Comparison of ENCODE assay signal across 8 cellular contexts in genomic region chr15:82647045-82647834, GRCh38. TPM values are rescaled to one million over a fixed set of nuclear protein-coding genes. Genes with fewer than 3 reads are reported as not detected.
A peak's percentile ranks its signal among the peaks of the same experiment; 100 is the strongest.
DNase-seq lines count a peak whose midpoint lies in the region; ATAC-seq, FAIRE-seq and TF ChIP-seq lines count a peak whose summit lies in the region.

CPEB1 (minus strand) TSS chr15:82647363; CDS start chr15:82628459, 18,904 bp downstream.

- H3K4me3 ChIP-seq in H1 (ENCODE audit: extremely low read depth in 1 of 4, insufficient read depth in 2 of 4, low read depth in 3 of 4, low read length in 4 of 4) (peak within 1 kb of the TSS; percentile 24 to 54 (median 36); a peak in 6 of 8 replicates), mesendoderm (ENCODE audit: low read length) (no peak within 1 kb of the TSS)

- CTCF ChIA-PET in activated CD4-positive, alpha-beta T cell treated with anti-CD3 and anti-CD28 coated beads, Interleukin-2, amount 10 ng/mL, durations not matched to agents 7 days and 5 days (lab: Charles Lee) = interaction anchor here (1.1 kb wide), 1 partner anchor 363 kb away, joined by 3 read pairs; no protein-coding TSS in a partner anchor
- CTCF ChIA-PET in H1 (lab: Charles Lee; ENCODE audit: partially characterized antibody) = interaction anchor here (0.5 to 1.2 kb wide), 4 partner anchors 34 to 107 kb away, joined by 3 read pairs; partner anchors contain the start of gene RPS17

- peaks cover 2% of the 10 kb centered on the region for H3K36me3 Mint-ChIP-seq in activated CD4-positive, alpha-beta T cell treated with anti-CD3 and anti-CD28 coated beads, Interleukin-2, amount 10 ng/mL, durations not matched to agents 7 days and 5 days (ENCODE audit: low read depth)
- H3K36me3 Mint-ChIP-seq in stimulated activated memory B cell treated with anti-CD40 and anti-IgM and Interleukin-4, amounts not matched to agents 10 μg/mL and 1 μg/mL and 100 μg/mL, for 72 hours = no peaks in the 10 kb centered on the region

- TF ChIP-seq RAD21 in H1 (IDR thresholded peaks at IDR 0.05 in 1 of 2, conservative IDR thresholded peaks at IDR 0.05 in 1 of 2; ENCODE audit: low read depth in 2 of 2, low read length in 2 of 2) = no peak

- peak within 1 kb of the TSS; percentile 57 for H3K4me3 Mint-ChIP-seq in activated CD4-positive, alpha-beta T cell treated with anti-CD3 and anti-CD28 coated beads, Interleukin-2, amount 10 ng/mL, durations not matched to agents 7 days and 5 days
- H3K4me3 Mint-ChIP-seq in stimulated activated memory B cell treated with anti-CD40 and anti-IgM and Interleukin-4, amounts not matched to agents 10 μg/mL and 1 μg/mL and 100 μg/mL, for 72 hours = peak within 1 kb of the TSS; percentile 55

- DNase-seq in COLO829 (ENCODE audit: low spot score) (peak; percentile 49), H1 (ENCODE audit: low read depth in 1 of 2, low spot score in 2 of 2) (peak in 1 of 2 experiments; percentile 74), mesendoderm (peak; percentile 32), NCI-H1105 (lab: John Stamatoyannopoulos, UW) (no peak)
- DNase-seq in activated CD4-positive, alpha-beta T cell treated with anti-CD3 and anti-CD28 coated beads, Interleukin-2, amount 10 ng/mL, durations not matched to agents 7 days and 5 days = no peak

- TF ChIP-seq POLR2A in H1 (IDR thresholded peaks at IDR 0.05; ENCODE audit: control extremely low read depth in 1 of 2, low read depth in 2 of 2, low read length in 2 of 2) = no peak

- no peak within 1 kb of the TSS for H3K27ac ChIP-seq in H1 (ENCODE audit: low read depth, low read length)
- H3K27ac ChIP-seq in mesendoderm (ENCODE audit: low read depth, low read length) = no peak within 1 kb of the TSS

- no peak for TF ChIP-seq EP300 in H1 (IDR thresholded peaks at IDR 0.05; ENCODE audit: borderline replicate concordance in 1 of 2, low read depth in 2 of 2, low read length in 2 of 2)

- no peaks in the 10 kb centered on the region for H3K9me3 Mint-ChIP-seq in activated CD4-positive, alpha-beta T cell treated with anti-CD3 and anti-CD28 coated beads, Interleukin-2, amount 10 ng/mL, durations not matched to agents 7 days and 5 days
- no peaks in the 10 kb centered on the region for H3K9me3 Mint-ChIP-seq in stimulated activated memory B cell treated with anti-CD40 and anti-IgM and Interleukin-4, amounts not matched to agents 10 μg/mL and 1 μg/mL and 100 μg/mL, for 72 hours

- H3K9me3 ChIP-seq in H1 (ENCODE audit: insufficient read depth in 2 of 2, low read depth in 1 of 2, low read length in 1 of 2) = peaks cover 0 to 7% of the 10 kb centered on the region in 2 experiments; a peak in 2 of 4 replicates

- no peak within 1 kb of the TSS for H4K5ac ChIP-seq in H1 (ENCODE audit: insufficient read length, low read depth, low read length)
- no peak within 1 kb of the TSS for H4K5ac ChIP-seq in mesendoderm (ENCODE audit: low read length)

- H3K4me1 ChIP-seq in H1 (replicated peaks in 1 of 4; ENCODE audit: control insufficient read depth in 3 of 4, insufficient read depth in 4 of 4, low read length in 3 of 4) (peaks cover 0 to 5% (median 3%) of the 10 kb centered on the region in 4 experiments; a peak in 4 of 7 replicates), mesendoderm (ENCODE audit: control insufficient read depth, low read depth, low read length) (no peaks in the 10 kb centered on the region)

- H2AK5ac ChIP-seq in H1 (ENCODE audit: low read depth, low read length) = no peak within 1 kb of the TSS
- no peak within 1 kb of the TSS for H2AK5ac ChIP-seq in mesendoderm (ENCODE audit: low read length)

- peak within 1 kb of the TSS; percentile 54 for H4K91ac ChIP-seq in H1 (replicated peaks; ENCODE audit: insufficient read length, low read length)

- H2BK5ac ChIP-seq in H1 (ENCODE audit: low read depth, low read length) = no peak within 1 kb of the TSS
- H2BK5ac ChIP-seq in mesendoderm (ENCODE audit: low read length) = no peak within 1 kb of the TSS

- H3K27me3 Mint-ChIP-seq in activated CD4-positive, alpha-beta T cell treated with anti-CD3 and anti-CD28 coated beads, Interleukin-2, amount 10 ng/mL, durations not matched to agents 7 days and 5 days = peaks cover 57% of the 10 kb centered on the region
- H3K27me3 Mint-ChIP-seq in stimulated activated memory B cell treated with anti-CD40 and anti-IgM and Interleukin-4, amounts not matched to agents 10 μg/mL and 1 μg/mL and 100 μg/mL, for 72 hours = peaks cover 70% of the 10 kb centered on the region

- no peak within 1 kb of the TSS for H3K23ac ChIP-seq in H1 (ENCODE audit: insufficient read length)
- H3K23ac ChIP-seq in mesendoderm (ENCODE audit: low read length) = no peak within 1 kb of the TSS

- H3K4ac ChIP-seq in H1 (replicated peaks; ENCODE audit: insufficient read length, low read depth, low read length) = no peak within 1 kb of the TSS
- H3K4ac ChIP-seq in mesendoderm (ENCODE audit: low read depth, low read length) = no peak within 1 kb of the TSS

- H3K36me3 ChIP-seq in H1 (ENCODE audit: control insufficient read depth in 2 of 4, insufficient read depth in 4 of 4, low read length in 3 of 4) (peaks cover 0 to 6% (median 0%) of the 10 kb centered on the region in 4 experiments; a peak in 1 of 8 replicates), mesendoderm (ENCODE audit: control insufficient read depth, insufficient read depth, low read length) (no peaks in the 10 kb centered on the region)

- H4K8ac ChIP-seq in H1 (ENCODE audit: extremely low read depth, insufficient read depth, low read length) = peak within 1 kb of the TSS; percentile 71
- no peak within 1 kb of the TSS for H4K8ac ChIP-seq in mesendoderm (ENCODE audit: low read depth, low read length)

- 0 out of 4 replicates have a peak, but pooled peaks of 1 of the 3 experiments have one; percentile 5 for TF ChIP-seq CTCF in H1 (IDR thresholded peaks at IDR 0.05; ENCODE audit: control extremely low read depth in 1 of 3, insufficient read depth in 1 of 3, low read depth in 1 of 3, low read length in 3 of 3)

- H3K79me2 ChIP-seq in H1 (ENCODE audit: control insufficient read depth in 1 of 2, insufficient read depth in 2 of 2, low read length in 2 of 2) = no peaks in the 10 kb centered on the region
- no peaks in the 10 kb centered on the region for H3K79me2 ChIP-seq in mesendoderm (ENCODE audit: control insufficient read depth, insufficient read depth, low read length)

- H3K56ac ChIP-seq in H1 (replicated peaks; ENCODE audit: insufficient read length, low read depth, low read length) (no peak within 1 kb of the TSS), mesendoderm (ENCODE audit: low read length) (peak within 1 kb of the TSS; percentile 38)

- H3K27ac Mint-ChIP-seq in activated CD4-positive, alpha-beta T cell treated with anti-CD3 and anti-CD28 coated beads, Interleukin-2, amount 10 ng/mL, durations not matched to agents 7 days and 5 days = no peak within 1 kb of the TSS
- H3K27ac Mint-ChIP-seq in stimulated activated memory B cell treated with anti-CD40 and anti-IgM and Interleukin-4, amounts not matched to agents 10 μg/mL and 1 μg/mL and 100 μg/mL, for 72 hours = no peak within 1 kb of the TSS

- H3K4me2 ChIP-seq in H1 (ENCODE audit: insufficient read depth in 1 of 2, low read depth in 2 of 2, low read length in 2 of 2) = peak within 1 kb of the TSS; percentile 69 to 92
- peak within 1 kb of the TSS; percentile 67 for H3K4me2 ChIP-seq in mesendoderm (ENCODE audit: low read length)

- H2AFZ ChIP-seq in H1 (ENCODE audit: low read length) = no peak within 1 kb of the TSS

- H3K27me3 ChIP-seq in H1 (replicated peaks in 1 of 4; ENCODE audit: control insufficient read depth in 3 of 4, extremely low read depth in 1 of 4, insufficient read depth in 3 of 4, low read length in 3 of 4) = peaks cover 27 to 55% (median 50%) of the 10 kb centered on the region in 4 experiments
- H3K27me3 ChIP-seq in mesendoderm (ENCODE audit: insufficient read depth, low read length, poor library complexity) = peaks cover 24% of the 10 kb centered on the region

- H2BK120ac ChIP-seq in H1 (replicated peaks; ENCODE audit: low read depth, low read length) (no peak within 1 kb of the TSS), mesendoderm (ENCODE audit: low read depth, low read length) (no peak within 1 kb of the TSS)

- POLR2A ChIA-PET in activated CD4-positive, alpha-beta T cell treated with anti-CD3 and anti-CD28 coated beads, Interleukin-2, amount 10 ng/mL, durations not matched to agents 7 days and 5 days (lab: Charles Lee) = no interaction called here
- POLR2A ChIA-PET in H1 (lab: Charles Lee; ENCODE audit: partially characterized antibody) = interaction anchor here (0.9 to 1.2 kb wide), 3 partner anchors 107 to 163 kb away, joined by 3 to 4 read pairs (median 3); partner anchors contain the start of genes RPS17 and WHAMM

- peaks cover 0 to 2% of the 10 kb centered on the region in 2 experiments for H4K20me1 ChIP-seq in H1 (replicated peaks in 1 of 2; ENCODE audit: control insufficient read depth in 1 of 2, insufficient read depth in 2 of 2, low read length in 2 of 2)

- no peak within 1 kb of the TSS for H2BK12ac ChIP-seq in H1 (ENCODE audit: low read depth, low read length)

- peak; percentile 36 for ATAC-seq in HG03432 (IDR thresholded peaks at IDR 0.05; ENCODE audit: unreplicated experiment)
- ATAC-seq in stimulated activated memory B cell treated with anti-CD40 and anti-IgM and Interleukin-4, amounts not matched to agents 10 μg/mL and 1 μg/mL and 100 μg/mL, for 72 hours = peak; percentile 52
- ATAC-seq in GM19023 (IDR thresholded peaks at IDR 0.05; ENCODE audit: unreplicated experiment) = no peak

- no peak within 1 kb of the TSS for H2BK20ac ChIP-seq in H1 (ENCODE audit: low read length)

- 25% methylated on average over 67 of the region's 96 CpGs; no CpG with 5 or more reads in 1 of the 2 experiments for WGBS in H1 (ENCODE audit: extremely low coverage in 1 of 2, insufficient coverage in 1 of 2, insufficient read length in 1 of 2, insufficient replicate concordance in 2 of 2, low coverage in 1 of 2, low lambda C conversion rate in 2 of 2, missing lambda C conversion rate in 1 of 2), 2 experiments
- no CpG with 5 or more reads among the region's 96 CpGs for WGBS in mesendoderm (ENCODE audit: extremely low coverage, insufficient coverage, low lambda C conversion rate)

- H3K18ac ChIP-seq in H1 (ENCODE audit: extremely low read depth, low read length) (no peak within 1 kb of the TSS; the same call in 1 of the 2 replicates), mesendoderm (ENCODE audit: low read length) (no peak within 1 kb of the TSS)

- H2BK15ac ChIP-seq in H1 (ENCODE audit: low read length) (no peak within 1 kb of the TSS), mesendoderm (replicated peaks; ENCODE audit: low read depth) (no peak within 1 kb of the TSS)

- no peak within 1 kb of the TSS for H3K14ac ChIP-seq in H1 (ENCODE audit: insufficient read length)

- H3K79me1 ChIP-seq in H1 (ENCODE audit: low read depth, low read length) = no peaks in the 10 kb centered on the region
- no peaks in the 10 kb centered on the region for H3K79me1 ChIP-seq in mesendoderm (ENCODE audit: low read length)

- H3K23me2 ChIP-seq in H1 (ENCODE audit: low read depth, low read length) = peaks cover 9% of the 10 kb centered on the region; the same call in 1 of the 2 replicates

- no peak for FAIRE-seq in H1 (lab: Jason Lieb, UNC)

- peaks cover 3% of the 10 kb centered on the region for H3K4me1 Mint-ChIP-seq in activated CD4-positive, alpha-beta T cell treated with anti-CD3 and anti-CD28 coated beads, Interleukin-2, amount 10 ng/mL, durations not matched to agents 7 days and 5 days
- H3K4me1 Mint-ChIP-seq in stimulated activated memory B cell treated with anti-CD40 and anti-IgM and Interleukin-4, amounts not matched to agents 10 μg/mL and 1 μg/mL and 100 μg/mL, for 72 hours = peaks cover 20% of the 10 kb centered on the region

- no peak within 1 kb of the TSS for H3K9ac ChIP-seq in H1 (replicated peaks in 1 of 4; ENCODE audit: extremely low read depth in 1 of 4, low read depth in 3 of 4, low read length in 3 of 4)
- H3K9ac ChIP-seq in mesendoderm (ENCODE audit: low read length) = peak within 1 kb of the TSS; percentile 21

RNA-seq across cellular contexts. Expression of gene CPEB1, which starts in this region (rescaled TPM):
- not detected for total RNA-seq in activated CD4-positive, alpha-beta T cell treated with anti-CD3 and anti-CD28 coated beads, Interleukin-2, amount 10 ng/mL, durations not matched to agents 7 days and 5 days
- 4.0 and 4.5 TPM in 2 replicates for total RNA-seq in H1 (2021; fragmentation: NEBNext Ultra II Directional; extraction: Animal tissue kit (Norgen Biotek cat#: 25700))
- 4.4 and 5.4 TPM in 2 replicates for polyA plus RNA-seq in H1 (2011; rRNA removed)
- 2.6 TPM for polyA plus RNA-seq in H1 (2011; cell fraction: cytosol; rRNA removed)
- polyA plus RNA-seq in H1 (2011; cell fraction: nucleus; rRNA removed) = 8.0 TPM
- polyA plus RNA-seq in H1 (2012, experiment 1 of 2) = 2.0 to 4.5 TPM (median 2.8 TPM) in 4 replicates
- 1.4 TPM for polyA plus RNA-seq in H1 (2012, experiment 2 of 2)
- polyA plus RNA-seq in H1 (2013, experiment 1 of 2) = 2.0 TPM
- polyA plus RNA-seq in H1 (2013, experiment 2 of 2) = 2.2 TPM
- 3.8 and 5.9 TPM in 2 replicates for polyA minus RNA-seq in H1 (2011; rRNA and poly(A)+ RNA removed)
- polyA minus RNA-seq in H1 (2011; cell fraction: cytosol; rRNA and poly(A)+ RNA removed) = 1.8 TPM
- polyA minus RNA-seq in H1 (2011; cell fraction: nucleus; rRNA and poly(A)+ RNA removed) = 6.0 TPM
- 0.65 TPM for polyA plus RNA-seq in mesendoderm (2013, experiment 1 of 2)
- polyA plus RNA-seq in mesendoderm (2013, experiment 2 of 2) = 0.49 TPM

Comparison
In these comparisons a context has a peak if more than half of its experiments do, and no peak if none do; other contexts are left out.
1. DNase-seq: peak in COLO829 (single experiment) and mesendoderm (single experiment); none in activated CD4-positive, alpha-beta T cell treated with anti-CD3 and anti-CD28 coated beads, Interleukin-2, amount 10 ng/mL, durations not matched to agents 7 days and 5 days (single experiment) and NCI-H1105 (single experiment).